ENCODE assay signal across 17 cellular contexts in the genomic region with DNA sequence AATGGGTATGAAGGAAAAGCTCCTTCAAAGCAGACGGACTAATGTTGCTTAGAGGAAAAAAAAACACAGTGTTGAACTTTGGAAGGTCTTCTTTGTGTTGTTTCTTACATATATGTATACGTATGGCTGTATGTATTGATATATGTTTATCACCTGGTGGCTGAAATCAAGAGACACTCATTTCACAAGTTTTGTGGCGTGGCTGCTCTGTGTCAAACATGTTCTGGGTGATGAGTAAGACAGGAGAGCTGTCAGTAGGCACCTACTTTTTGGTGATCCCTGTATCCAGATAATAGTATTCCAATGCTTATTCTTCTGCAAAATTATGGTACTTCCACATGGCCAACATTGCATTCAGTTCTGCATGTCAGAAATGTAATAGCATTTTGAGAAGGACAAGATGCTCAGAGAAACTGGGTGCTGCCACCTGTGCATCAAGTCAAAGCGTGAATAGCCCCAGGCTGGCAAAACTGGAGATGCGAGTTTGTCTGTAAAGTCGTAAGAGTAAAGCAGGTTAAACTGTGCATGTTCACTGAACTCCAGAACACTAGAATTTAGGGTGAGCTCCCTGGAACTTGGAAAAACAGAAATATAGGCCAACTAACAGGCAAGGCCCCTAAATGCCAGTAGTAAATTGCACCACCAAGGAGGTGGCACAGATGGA.
DNase-seq lines count a peak whose midpoint lies in the region; ATAC-seq and TF ChIP-seq lines count a peak whose summit lies in the region.
"Had no signal": no experiment of that assay in that cellular context is flagged by ENCODE, and none has a peak within 500 bp of the region (broad histone marks: within the 10 kb centered on the region; RNA-seq: fewer than 3 reads in every experiment).

No MANE protein-coding gene starts in this region.

- H3K9me3 ChIP-seq in suprapubic skin (no peaks in the 10 kb centered on the region), Peyer's patch (no peaks in the 10 kb centered on the region), hepatocyte (ENCODE audit: low read depth) (no peaks in the 10 kb centered on the region)
- H3K9me3 ChIP-seq: SJCRH30 had no signal

- peak overlapping the region; percentile 29 for H3K27ac ChIP-seq in suprapubic skin
- no peak overlapping the region for H3K27ac ChIP-seq in Peyer's patch
- H3K27ac ChIP-seq in hepatocyte, result no peak overlapping the region
- H3K27ac ChIP-seq: SJCRH30 had no signal

- H3K36me3 Mint-ChIP-seq in activated CD8-positive, alpha-beta T cell treated with anti-CD3 and anti-CD28 coated beads for 36 hours (ENCODE audit: low read depth), result no peaks in the 10 kb centered on the region
- H3K36me3 Mint-ChIP-seq in activated CD8-positive, alpha-beta T cell treated with anti-CD3 and anti-CD28 coated beads, Interleukin-2, amount 10 ng/mL, durations not matched to agents 7 days and 5 days (ENCODE audit: low read depth), result no peaks in the 10 kb centered on the region
- no peaks in the 10 kb centered on the region for H3K36me3 Mint-ChIP-seq in MCF 10A (ENCODE audit: insufficient read depth, unreplicated experiment)
- no peaks in the 10 kb centered on the region for H3K36me3 Mint-ChIP-seq in endothelial cell (ENCODE audit: low read depth, unreplicated experiment)

- CTCF ChIA-PET in activated CD8-positive, alpha-beta T cell treated with anti-CD3 and anti-CD28 coated beads for 36 hours (lab: Charles Lee), result interaction anchor here (0.9 to 5.5 kb wide), 11 partner anchors 8 to 157 kb away, joined by 3 to 46 read pairs (median 4); no protein-coding TSS in a partner anchor
- CTCF ChIA-PET in activated CD8-positive, alpha-beta T cell treated with anti-CD3 and anti-CD28 coated beads, Interleukin-2, amount 10 ng/mL, durations not matched to agents 7 days and 5 days (lab: Charles Lee), result interaction anchor here (0.6 to 5.1 kb wide), 12 partner anchors 11 to 375 kb away, joined by 3 to 58 read pairs (median 3); no protein-coding TSS in a partner anchor
- CTCF ChIA-PET in MCF 10A (lab: Yijun Ruan, JAX), result interaction anchor here (0.6 to 3.0 kb wide), 6 partner anchors 8 to 374 kb away, joined by 3 to 9 read pairs (median 4); no protein-coding TSS in a partner anchor

- 49% methylated on average over 6 of the region's 6 CpGs for WGBS in suprapubic skin
- 67% methylated on average over 6 of the region's 6 CpGs for WGBS in hepatocyte (ENCODE audit: low lambda C conversion rate, missing lambda C conversion rate)

- no peak overlapping the region for H2AFZ ChIP-seq in hepatocyte

- H3K9me3 Mint-ChIP-seq in activated CD8-positive, alpha-beta T cell treated with anti-CD3 and anti-CD28 coated beads for 36 hours, result no peaks in the 10 kb centered on the region
- no peaks in the 10 kb centered on the region for H3K9me3 Mint-ChIP-seq in activated CD8-positive, alpha-beta T cell treated with anti-CD3 and anti-CD28 coated beads, Interleukin-2, amount 10 ng/mL, durations not matched to agents 7 days and 5 days (ENCODE audit: insufficient read depth)
- H3K9me3 Mint-ChIP-seq in MCF 10A (ENCODE audit: unreplicated experiment), result no peaks in the 10 kb centered on the region
- H3K9me3 Mint-ChIP-seq in endothelial cell (ENCODE audit: unreplicated experiment), result no peaks in the 10 kb centered on the region

- H3K4me3 ChIP-seq in suprapubic skin (no peak overlapping the region), Peyer's patch (no peak overlapping the region), hepatocyte (no peak overlapping the region)
- H3K4me3 ChIP-seq: SJCRH30 had no signal

- no peaks in the 10 kb centered on the region for H3K79me2 ChIP-seq in hepatocyte

- POLR2A ChIA-PET in activated CD8-positive, alpha-beta T cell treated with anti-CD3 and anti-CD28 coated beads for 36 hours (lab: Charles Lee), result interaction anchor here (0.9 to 1.6 kb wide), 2 partner anchors 37 to 99 kb away, joined by 3 to 4 read pairs; no protein-coding TSS in a partner anchor
- POLR2A ChIA-PET in activated CD8-positive, alpha-beta T cell treated with anti-CD3 and anti-CD28 coated beads, Interleukin-2, amount 10 ng/mL, durations not matched to agents 7 days and 5 days (lab: Charles Lee), result interaction anchor here (0.6 to 0.7 kb wide), 2 partner anchors 27 to 176 kb away, joined by 3 to 4 read pairs; no protein-coding TSS in a partner anchor
- POLR2A ChIA-PET in MCF 10A (lab: Yijun Ruan, JAX), result interaction anchor here (0.6 to 1.5 kb wide), 4 partner anchors 10 to 39 kb away, joined by 3 to 4 read pairs (median 4); no protein-coding TSS in a partner anchor

- no peak for TF ChIP-seq POLR2A in suprapubic skin (IDR thresholded peaks at IDR 0.05)
- no peak for TF ChIP-seq POLR2A in Peyer's patch (IDR thresholded peaks at IDR 0.05)

- H3K4me1 ChIP-seq in suprapubic skin, result peaks cover 7% of the 10 kb centered on the region
- peaks cover 0 to 3% (median 0%) of the 10 kb centered on the region in 4 donors for H3K4me1 ChIP-seq in Peyer's patch
- H3K4me1 ChIP-seq in hepatocyte (ENCODE audit: insufficient read depth), result no peaks in the 10 kb centered on the region
- H3K4me1 ChIP-seq: SJCRH30 had no signal

- H3K27me3 ChIP-seq in suprapubic skin (no peaks in the 10 kb centered on the region), Peyer's patch (no peaks in the 10 kb centered on the region), hepatocyte (no peaks in the 10 kb centered on the region)

- peaks cover 13% of the 10 kb centered on the region for H3K4me1 Mint-ChIP-seq in activated CD8-positive, alpha-beta T cell treated with anti-CD3 and anti-CD28 coated beads for 36 hours (ENCODE audit: low read depth)
- H3K4me1 Mint-ChIP-seq in activated CD8-positive, alpha-beta T cell treated with anti-CD3 and anti-CD28 coated beads, Interleukin-2, amount 10 ng/mL, durations not matched to agents 7 days and 5 days (ENCODE audit: low read depth), result peaks cover 32% of the 10 kb centered on the region
- H3K4me1 Mint-ChIP-seq in MCF 10A (ENCODE audit: insufficient read depth, unreplicated experiment) (peaks cover 7% of the 10 kb centered on the region), endothelial cell (ENCODE audit: unreplicated experiment) (peaks cover 21% of the 10 kb centered on the region)

- TF ChIP-seq CTCF in activated CD8-positive, alpha-beta T cell treated with anti-CD3 and anti-CD28 coated beads for 36 hours (IDR thresholded peaks at IDR 0.05), result no peak
- no peak for TF ChIP-seq CTCF in MCF 10A (IDR thresholded peaks at IDR 0.05; ENCODE audit: unreplicated experiment)
- TF ChIP-seq CTCF in endothelial cell (IDR thresholded peaks at IDR 0.05; ENCODE audit: unreplicated experiment), result no peak
- no peak for TF ChIP-seq CTCF in suprapubic skin (IDR thresholded peaks at IDR 0.05)
- TF ChIP-seq CTCF in Peyer's patch (IDR thresholded peaks at IDR 0.05), result no peak
- TF ChIP-seq CTCF in hepatocyte (IDR thresholded peaks at IDR 0.05; ENCODE audit: poor library complexity), result no peak

- no peak overlapping the region for H3K27ac Mint-ChIP-seq in activated CD8-positive, alpha-beta T cell treated with anti-CD3 and anti-CD28 coated beads for 36 hours
- H3K27ac Mint-ChIP-seq in activated CD8-positive, alpha-beta T cell treated with anti-CD3 and anti-CD28 coated beads, Interleukin-2, amount 10 ng/mL, durations not matched to agents 7 days and 5 days, result no peak overlapping the region
- H3K27ac Mint-ChIP-seq in MCF 10A (ENCODE audit: low read depth, unreplicated experiment) (no peak overlapping the region), endothelial cell (ENCODE audit: unreplicated experiment) (no peak overlapping the region)

- no peak for DNase-seq in activated CD8-positive, alpha-beta T cell treated with anti-CD3 and anti-CD28 coated beads for 36 hours
- DNase-seq in activated CD8-positive, alpha-beta T cell treated with anti-CD3 and anti-CD28 coated beads, Interleukin-2, amount 10 ng/mL, durations not matched to agents 7 days and 5 days, result no peak
- DNase-seq in T47D (ENCODE audit: low read depth in 1 of 2, low spot score in 1 of 2), result peak; percentile 9 to 84
- no peak for DNase-seq in MCF 10A (ENCODE audit: unreplicated experiment)
- no peak for DNase-seq in endothelial cell (ENCODE audit: low spot score)
- no peak for DNase-seq in suprapubic skin (ENCODE audit: low spot score in 2 of 2)
- DNase-seq in Peyer's patch, result no peak
- no peak for DNase-seq in hepatocyte (ENCODE audit: low spot score)
- DNase-seq: H7, Karpas-422, NCI-H1092 treated with DMSO at 0.1 percent for 48 hours, NCI-H1436, NCI-H187 treated with DMSO at 0.1 percent for 48 hours, NCI-H2107, NCI-H524, NCI-H748 treated with DMSO at 0.1 percent for 48 hours, SJCRH30 had no signal

- no peaks in the 10 kb centered on the region for H4K20me1 ChIP-seq in hepatocyte (ENCODE audit: insufficient read depth, poor library complexity, severe bottlenecking)

- no peaks in the 10 kb centered on the region for H3K9me2 ChIP-seq in hepatocyte (replicated peaks; ENCODE audit: insufficient read depth)

- peak; percentile 34 for ATAC-seq in activated CD8-positive, alpha-beta T cell treated with anti-CD3 and anti-CD28 coated beads for 36 hours
- no peak for ATAC-seq in activated CD8-positive, alpha-beta T cell treated with anti-CD3 and anti-CD28 coated beads, Interleukin-2, amount 10 ng/mL, durations not matched to agents 7 days and 5 days

- no peak overlapping the region for H3K4me2 ChIP-seq in hepatocyte

- H3K36me3 ChIP-seq in suprapubic skin, result no peaks in the 10 kb centered on the region
- H3K36me3 ChIP-seq in Peyer's patch, result no peaks in the 10 kb centered on the region
- no peaks in the 10 kb centered on the region for H3K36me3 ChIP-seq in hepatocyte (replicated peaks; ENCODE audit: insufficient read depth, low read depth)
- H3K36me3 ChIP-seq: SJCRH30 had no signal

- no peak for TF ChIP-seq EP300 in suprapubic skin (IDR thresholded peaks at IDR 0.05)

- in situ Hi-C loops in T47D (cut with HindIII; ENCODE audit: low pct_unique_long_range_greater_than_20kb, low sequenced_read_pairs), result no loop called here

- intact Hi-C loops in activated CD8-positive, alpha-beta T cell treated with anti-CD3 and anti-CD28 coated beads for 36 hours (cut with micrococcal nuclease), result loop anchor here (5.0 kb wide), 1 partner anchor 156 kb away; no protein-coding TSS in a partner anchor
- intact Hi-C loops in MCF 10A (cut with micrococcal nuclease), result no loop called here

- no peaks in the 10 kb centered on the region for H3K27me3 Mint-ChIP-seq in activated CD8-positive, alpha-beta T cell treated with anti-CD3 and anti-CD28 coated beads for 36 hours
- H3K27me3 Mint-ChIP-seq in activated CD8-positive, alpha-beta T cell treated with anti-CD3 and anti-CD28 coated beads, Interleukin-2, amount 10 ng/mL, durations not matched to agents 7 days and 5 days (ENCODE audit: low read depth), result peaks cover 24% of the 10 kb centered on the region
- no peaks in the 10 kb centered on the region for H3K27me3 Mint-ChIP-seq in MCF 10A (ENCODE audit: insufficient read depth, unreplicated experiment)
- peaks cover 2% of the 10 kb centered on the region for H3K27me3 Mint-ChIP-seq in endothelial cell (ENCODE audit: unreplicated experiment)

- no peak overlapping the region for H3K4me3 Mint-ChIP-seq in activated CD8-positive, alpha-beta T cell treated with anti-CD3 and anti-CD28 coated beads for 36 hours
- H3K4me3 Mint-ChIP-seq in activated CD8-positive, alpha-beta T cell treated with anti-CD3 and anti-CD28 coated beads, Interleukin-2, amount 10 ng/mL, durations not matched to agents 7 days and 5 days, result no peak overlapping the region
- H3K4me3 Mint-ChIP-seq in MCF 10A (ENCODE audit: unreplicated experiment), result no peak overlapping the region
- H3K4me3 Mint-ChIP-seq in endothelial cell (ENCODE audit: unreplicated experiment), result peak overlapping the region; percentile 33

- no TSS peak for BruUV-seq in MCF 10A (replicated peaks; lab: Mats Ljungman, UMichigan)

Comparison
In these comparisons a context has a peak if more than half of its experiments do, and no peak if none do; other contexts are left out.
1. DNase-seq: peak in T47D (2 of 2); none in activated CD8-positive, alpha-beta T cell treated with anti-CD3 and anti-CD28 coated beads for 36 hours (single experiment), activated CD8-positive, alpha-beta T cell treated with anti-CD3 and anti-CD28 coated beads, Interleukin-2, amount 10 ng/mL, durations not matched to agents 7 days and 5 days (single experiment), MCF 10A (single experiment), endothelial cell (single experiment), suprapubic skin (0 of 2), Peyer's patch (0 of 3) and hepatocyte (single experiment).